In genomic region chr5:9218358-9218757, GRCh38 we compare ENCODE assay signal across 28 cellular contexts.
"Had no signal": no experiment of that assay in that cellular context is flagged by ENCODE, and none has a peak within 500 bp of the region (broad histone marks: within the 10 kb centered on the region; RNA-seq: fewer than 3 reads in every experiment).

No MANE protein-coding gene starts in this region.

- H3K27ac ChIP-seq: neural progenitor cell, ovary, parathyroid adenoma, psoas muscle, skin epidermis, spleen, suprapubic skin, testis, tibial artery, transverse colon, upper lobe of right lung, uterus had no signal

- H3K9ac ChIP-seq: neural progenitor cell, parathyroid adenoma had no signal

- H3K36me3 ChIP-seq: neural progenitor cell, ovary, spleen, suprapubic skin, tibial artery, transverse colon, upper lobe of right lung, uterus had no signal

- H3K9me3 ChIP-seq: ovary, psoas muscle, spleen, suprapubic skin, testis, tibial artery, transverse colon, upper lobe of right lung, uterus had no signal

- H2AFZ ChIP-seq: neural progenitor cell, parathyroid adenoma had no signal

- H3K79me2 ChIP-seq: parathyroid adenoma had no signal

- H3K4me3 ChIP-seq: neural progenitor cell, ovary, psoas muscle, skin epidermis, smooth muscle cell, spleen, suprapubic skin, testis, tibial artery, transverse colon, upper lobe of right lung, uterus had no signal

- H3K27me3 ChIP-seq: neural progenitor cell, ovary, spleen, suprapubic skin, testis, tibial artery, transverse colon, upper lobe of right lung, uterus had no signal

- ATAC-seq: natural killer cell; psoas muscle; right cardiac atrium; sciatic nerve; stimulated activated memory B cell treated with anti-CD40 and anti-IgM and Interleukin-4, amounts not matched to agents 10 μg/mL and 1 μg/mL and 100 μg/mL, for 72 hours; stimulated activated naive CD8-positive, alpha-beta T cell treated with anti-CD3 and anti-CD28 coated beads, Interleukin-15, amount 100 ng/mL, for 72 hours; stimulated activated naive CD8-positive, alpha-beta T cell treated with anti-CD3 and anti-CD28 coated beads, Interleukin-15, Interleukin-2, amounts not matched to agents 100 U/mL and 50 U/mL, for 24 hours; upper lobe of right lung had no signal

- DNase-seq: natural killer cell; occipital lobe; ovary; posterior cingulate gyrus; psoas muscle; right cardiac atrium; spleen; stimulated activated CD4-positive, alpha-beta T cell treated with anti-CD3 and anti-CD28 coated beads, Interleukin-12 subunit alpha, Interleukin-12 subunit beta, amount 100 ng/mL, for 4 hours; stimulated activated CD4-positive, alpha-beta T cell treated with anti-CD3 and anti-CD28 coated beads, Interleukin-1b, Interleukin-23, amount 100 ng/mL, for 48 hours; stimulated activated CD4-positive, alpha-beta T cell treated with anti-CD3 and anti-CD28 coated beads, Interleukin-4, amount 100 ng/mL, for 1 hour; stimulated activated CD4-positive, alpha-beta T cell treated with anti-CD3 and anti-CD28 coated beads, Interleukin-4, amount 100 ng/mL, for 4 hours; stimulated activated CD8-positive, alpha-beta memory T cell treated with anti-CD3 and anti-CD28 coated beads, Interleukin-4, amount 100 ng/mL, for 48 hours; stimulated activated naive CD4-positive, alpha-beta T cell; stimulated activated naive CD8-positive, alpha-beta T cell treated with anti-CD3 and anti-CD28 coated beads, Interleukin-15, amount 100 ng/mL, for 72 hours; stimulated activated naive CD8-positive, alpha-beta T cell treated with anti-CD3 and anti-CD28 coated beads, Interleukin-15, Interleukin-2, amounts not matched to agents 100 U/mL and 50 U/mL, for 24 hours; substantia nigra; testis; tibial artery; transverse colon; upper lobe of right lung; uterus had no signal

- H3K4me2 ChIP-seq: neural progenitor cell, smooth muscle cell had no signal

- H3K4me1 ChIP-seq: parathyroid adenoma, psoas muscle, spleen, suprapubic skin, testis, tibial artery, transverse colon, upper lobe of right lung, uterus had no signal
